8 cellular contexts compared by ENCODE assay signal in genomic region chr2:127106457-127106997, GRCh38. TPM values are rescaled to one million over a fixed set of nuclear protein-coding genes. Genes with fewer than 3 reads are reported as not detected.
DNase-seq lines count a peak whose midpoint lies in the region; ATAC-seq, FAIRE-seq and TF ChIP-seq lines count a peak whose summit lies in the region.

No MANE protein-coding gene starts in this region.

- no TSS peak for BruUV-seq in K562 (replicated peaks; lab: Mats Ljungman, UMichigan)

- no peaks in the 10 kb centered on the region for H3K9me1 ChIP-seq in K562 (ENCODE audit: control insufficient read depth, insufficient read depth, low read length)

- H3K36me3 Mint-ChIP-seq in IgD-negative memory B cell = no peaks in the 10 kb centered on the region
- no peaks in the 10 kb centered on the region for H3K36me3 Mint-ChIP-seq in stimulated activated memory B cell treated with anti-CD40 and anti-IgM and Interleukin-4, amounts not matched to agents 10 μg/mL and 1 μg/mL and 100 μg/mL, for 72 hours

- no peak for TF ChIP-seq POLR2A in K562 (conservative IDR thresholded peaks at IDR 0.05)

- no peaks in the 10 kb centered on the region for H3K36me3 ChIP-seq in K562 (ENCODE audit: control insufficient read depth, insufficient read depth, low read length)

- no peaks in the 10 kb centered on the region for H3K9me3 ChIP-seq in K562 (replicated peaks; ENCODE audit: control insufficient read depth, insufficient read depth, low read depth, low read length)

- ATAC-seq in GM21717 (IDR thresholded peaks at IDR 0.05; ENCODE audit: unreplicated experiment) (peak; percentile 18), K562 (peak; percentile 8; the same call in 1 of the 3 replicates)
- ATAC-seq in stimulated activated memory B cell treated with anti-CD40 and anti-IgM and Interleukin-4, amounts not matched to agents 10 μg/mL and 1 μg/mL and 100 μg/mL, for 72 hours = peak; percentile 34

- no peaks in the 10 kb centered on the region for H3K79me2 ChIP-seq in K562 (ENCODE audit: control insufficient read depth, insufficient read depth, low read length)

- H3K27me3 ChIP-seq in K562 (ENCODE audit: control insufficient read depth in 2 of 2, insufficient read depth in 2 of 2, low read length in 2 of 2) = peaks cover 19 to 72% of the 10 kb centered on the region in 2 experiments

- peaks cover 5% of the 10 kb centered on the region for H3K27me3 Mint-ChIP-seq in IgD-negative memory B cell
- H3K27me3 Mint-ChIP-seq in stimulated activated memory B cell treated with anti-CD40 and anti-IgM and Interleukin-4, amounts not matched to agents 10 μg/mL and 1 μg/mL and 100 μg/mL, for 72 hours = peaks cover 7% of the 10 kb centered on the region

- FAIRE-seq in K562 (lab: Jason Lieb, UNC) (no peak), RCC 7860 (lab: Jason Lieb, UNC) (no peak)

- no peaks in the 10 kb centered on the region; the same call in 1 of the 2 replicates for H4K20me1 ChIP-seq in K562 (replicated peaks; ENCODE audit: control insufficient read depth, insufficient read depth, low read length)

- H3K9ac ChIP-seq in K562 (ENCODE audit: insufficient read depth in 1 of 2, low read depth in 2 of 2, low read length in 2 of 2) = no peak overlapping the region

- 24% methylated on average over 28 of the region's 45 CpGs for WGBS in K562 (ENCODE audit: insufficient coverage, low coverage, missing lambda C conversion rate)

- intact Hi-C loops in K562 (cut with micrococcal nuclease) = no loop called here

- in situ Hi-C loops in K562 (cut with MboI) = no loop called here

- POLR2A ChIA-PET in K562 (lab: Yijun Ruan, JAX) = interaction anchor here (0.6 kb wide), 1 partner anchor 136 kb away, joined by 3 read pairs; no protein-coding TSS in a partner anchor

- H3K4me1 Mint-ChIP-seq in IgD-negative memory B cell = peaks cover 3 to 6% (median 4%) of the 10 kb centered on the region in 3 donors
- H3K4me1 Mint-ChIP-seq in stimulated activated memory B cell treated with anti-CD40 and anti-IgM and Interleukin-4, amounts not matched to agents 10 μg/mL and 1 μg/mL and 100 μg/mL, for 72 hours = peaks cover 23% of the 10 kb centered on the region

- DNase-seq in ELF-1 (ENCODE audit: low read depth, low spot score) (peak; percentile 65), K562 (ENCODE audit: extremely low read depth in 1 of 4, low spot score in 3 of 4) (no peak), iris pigment epithelial cell (ENCODE audit: low read depth) (peak; percentile 48), GF-D8 (lab: John Stamatoyannopoulos, UW) (no peak), RCC 7860 (ENCODE audit: low spot score) (no peak)

- peaks cover 0 to 20% of the 10 kb centered on the region in 2 experiments; a peak in 2 of 5 replicates for H3K4me1 ChIP-seq in K562 (replicated peaks in 1 of 2; ENCODE audit: control insufficient read depth in 2 of 2, insufficient read depth in 2 of 2, low read length in 2 of 2)

- no peak for TF ChIP-seq CTCF in K562 (IDR thresholded peaks at IDR 0.05 in 2 of 3, conservative IDR thresholded peaks at IDR 0.05 in 1 of 3; ENCODE audit: insufficient read depth in 2 of 3, low read depth in 1 of 3, low read length in 3 of 3)

- no peak overlapping the region for H3K4me2 ChIP-seq in K562 (ENCODE audit: insufficient read depth, low read length)

- no peak for TF ChIP-seq EP300 in K562 (IDR thresholded peaks at IDR 0.05; ENCODE audit: low read length)

- no peaks in the 10 kb centered on the region for H3K9me3 Mint-ChIP-seq in IgD-negative memory B cell
- no peaks in the 10 kb centered on the region for H3K9me3 Mint-ChIP-seq in stimulated activated memory B cell treated with anti-CD40 and anti-IgM and Interleukin-4, amounts not matched to agents 10 μg/mL and 1 μg/mL and 100 μg/mL, for 72 hours

- no peak overlapping the region for H3K27ac Mint-ChIP-seq in IgD-negative memory B cell
- H3K27ac Mint-ChIP-seq in stimulated activated memory B cell treated with anti-CD40 and anti-IgM and Interleukin-4, amounts not matched to agents 10 μg/mL and 1 μg/mL and 100 μg/mL, for 72 hours = no peak overlapping the region

- peak overlapping the region; percentile 72 to 93 (median 82) for H3K4me3 Mint-ChIP-seq in IgD-negative memory B cell
- H3K4me3 Mint-ChIP-seq in stimulated activated memory B cell treated with anti-CD40 and anti-IgM and Interleukin-4, amounts not matched to agents 10 μg/mL and 1 μg/mL and 100 μg/mL, for 72 hours = peak overlapping the region; percentile 94

- H2AFZ ChIP-seq in K562 (ENCODE audit: low read depth, low read length) = no peak overlapping the region

- peak overlapping the region; percentile 35; the same call in 1 of the 2 replicates for H3K4me3 ChIP-seq in K562

- H3K27ac ChIP-seq in K562 (ENCODE audit: extremely low read depth, low read depth, low read length) = no peak overlapping the region

- CTCF ChIA-PET in K562 (lab: Yijun Ruan, JAX; ENCODE audit: low intra/inter-chr PET ratio) = no interaction called here

- no peak for TF ChIP-seq RAD21 in K562 (CRISPR knock-in tag; conservative IDR thresholded peaks at IDR 0.05 in 1 of 2, IDR thresholded peaks at IDR 0.05 in 1 of 2)

TF ChIP-seq in K562, 482 proteins besides CTCF, POLR2A, EP300 and RAD21 (continues in another document):
- TF ChIP-seq CEBPZ (IDR thresholded peaks at IDR 0.05; ENCODE audit: borderline replicate concordance, low read depth, low read length) (no peak), SRSF3 (IDR thresholded peaks at IDR 0.05; ENCODE audit: insufficient read depth, low read length) (no peak), ZNF696 (CRISPR knock-in tag; conservative IDR thresholded peaks at IDR 0.05) (no peak), POLR3G (IDR thresholded peaks at IDR 0.05; ENCODE audit: extremely low read depth, insufficient read length, insufficient replicate concordance) (no peak), NFIC (IDR thresholded peaks at IDR 0.05) (no peak), SETDB1 (IDR thresholded peaks at IDR 0.05; ENCODE audit: low read length) (no peak), TAF1 (IDR thresholded peaks at IDR 0.05; ENCODE audit: control insufficient read depth, extremely low read depth, insufficient read depth, low read length, severe bottlenecking) (no peak), FOXK2 (conservative IDR thresholded peaks at IDR 0.05 in 1 of 2, IDR thresholded peaks at IDR 0.05 in 1 of 2; ENCODE audit: low read depth in 2 of 2) (no peak), NEUROD1 (IDR thresholded peaks at IDR 0.05; ENCODE audit: borderline replicate concordance, low read depth, low read length, partially characterized antibody) (no peak)

RNA-seq across cellular contexts. Expression of gene BIN1, which starts 0.4 kb away (rescaled TPM):
- polyA plus RNA-seq in IgD-negative memory B cell (175 TPM), K562 (2011; rRNA removed) (0.47 and 1.5 TPM in 2 replicates), K562 (2014; fragmentation: Illumina TruSeq; extraction: Trizol) (0.97 and 2.2 TPM in 2 replicates), K562 (2014; fragmentation: Nextera tagmentation; extraction: Ambion mirVana) (under 1 TPM in 1 of 2 experiments, not detected in 1; 0.04 TPM), K562 (2014; rRNA removed) (1.6 and 2.2 TPM in 2 replicates)
- 1.2 and 1.6 TPM in 2 replicates for total RNA-seq in K562 (2011; cell fraction: chromatin; rRNA removed; ENCODE audit: low replicate concordance)
- total RNA-seq in K562 (2011; cell fraction: nucleolus; rRNA removed) = 2.5 and 3.7 TPM in 2 replicates
- 1.1 and 2.7 TPM in 2 replicates for total RNA-seq in K562 (2011; cell fraction: nucleoplasm; rRNA removed)
- total RNA-seq in K562 (2014; rRNA removed) (2.0 and 3.2 TPM in 2 replicates), K562 (2014; rRNA removed; fragmentation: Illumina TruSeq; extraction: Trizol) (0.10 and 0.22 TPM in 2 replicates), K562 (2015; rRNA removed; fragmentation: Illumina TruSeq; extraction: Trizol) (0.62 and 0.79 TPM in 2 replicates), K562 (2021) (1.7 and 2.8 TPM in 2 replicates)
- 1.5 and 2.1 TPM in 2 replicates for polyA plus RNA-seq in K562 (2011; cell fraction: cytosol; rRNA removed)
- 2.0 TPM in 2 replicates for polyA plus RNA-seq in K562 (2011; cell fraction: nucleus; rRNA removed)
- polyA plus RNA-seq in K562 (2012) = 1.5 and 2.9 TPM in 2 replicates
- polyA minus RNA-seq in K562 (2011; rRNA and poly(A)+ RNA removed) = 0.32 and 0.57 TPM in 2 replicates
- polyA minus RNA-seq in K562 (2011; cell fraction: cytosol; rRNA and poly(A)+ RNA removed) = 1.4 and 2.1 TPM in 2 replicates
- polyA minus RNA-seq in K562 (2011; cell fraction: nucleus; rRNA and poly(A)+ RNA removed) = 1.4 and 1.6 TPM in 2 replicates

Comparison
In these comparisons a context has a peak if more than half of its experiments do, and no peak if none do; other contexts are left out.
1. DNase-seq: peak in ELF-1 (single experiment) and iris pigment epithelial cell (single experiment); none in K562 (0 of 4), GF-D8 (single experiment) and RCC 7860 (single experiment).
2. RNA of gene BIN1, which starts 0.4 kb away (polyA plus RNA-seq): 175 TPM in IgD-negative memory B cell (single experiment); 0.04 to 2.9 TPM in K562; every median in the first group is over 10 times any median in the second.
3. Peak in every context shown above with its lines, with median percentiles within 50 percentile points of each other: ATAC-seq.